Comparison of ENCODE assay signal across 8 cellular contexts in genomic region chrX:18390941-18391538, GRCh38. TPM values are rescaled to one million over a fixed set of nuclear protein-coding genes. Genes with fewer than 3 reads are reported as not detected.
DNase-seq lines count a peak whose midpoint lies in the region; ATAC-seq and TF ChIP-seq lines count a peak whose summit lies in the region.

No MANE protein-coding gene starts in this region.

- H3K9me2 ChIP-seq in hepatocyte (replicated peaks; ENCODE audit: insufficient read depth): no peaks in the 10 kb centered on the region

- 28% methylated on average over 9 of the region's 9 CpGs for WGBS in hepatocyte (ENCODE audit: low lambda C conversion rate, missing lambda C conversion rate)

- H3K4me1 Mint-ChIP-seq in T-helper 2 cell treated with Interferon-gamma antibody and Interleukin-4, amounts not matched to agents 5 μg/mL and 100 μg/mL, for 36 hours (ENCODE audit: low read depth): no peaks in the 10 kb centered on the region

- H3K79me2 ChIP-seq in hepatocyte: no peaks in the 10 kb centered on the region

- H3K27ac ChIP-seq in hepatocyte: no peak overlapping the region

- H3K4me3 Mint-ChIP-seq in T-helper 2 cell treated with Interferon-gamma antibody and Interleukin-4, amounts not matched to agents 5 μg/mL and 100 μg/mL, for 36 hours: no peak overlapping the region

- no peaks in the 10 kb centered on the region for H3K27me3 Mint-ChIP-seq in T-helper 2 cell treated with Interferon-gamma antibody and Interleukin-4, amounts not matched to agents 5 μg/mL and 100 μg/mL, for 36 hours (ENCODE audit: low read depth)

- no peaks in the 10 kb centered on the region for H3K36me3 ChIP-seq in hepatocyte (replicated peaks; ENCODE audit: insufficient read depth, low read depth)

- DNase-seq in GM03348 (ENCODE audit: low spot score) (peak; percentile 50), NCI-H1048 (lab: John Stamatoyannopoulos, UW) (peak; percentile 1), astrocyte of the cerebellum (ENCODE audit: low read depth) (peak; percentile 54), hepatocyte (ENCODE audit: low spot score) (peak; percentile 84), smooth muscle cell of the brain vasculature (ENCODE audit: low read depth, low spot score) (peak; percentile 32)
- DNase-seq in T-helper 2 cell treated with Interferon-gamma antibody and Interleukin-4, amounts not matched to agents 5 μg/mL and 100 μg/mL, for 36 hours (ENCODE audit: low spot score): peak; percentile 6

- no peaks in the 10 kb centered on the region for H3K9me3 ChIP-seq in hepatocyte (ENCODE audit: low read depth)

- H3K4me1 ChIP-seq in hepatocyte (ENCODE audit: insufficient read depth): no peaks in the 10 kb centered on the region

- H3K4me3 ChIP-seq in astrocyte of the cerebellum (ENCODE audit: low read depth, low read length): no peak overlapping the region
- H3K4me3 ChIP-seq in hepatocyte: no peak overlapping the region

- TF ChIP-seq CTCF in astrocyte of the cerebellum (IDR thresholded peaks at IDR 0.05; ENCODE audit: low read depth, low read length, missing control alignments) (peak; percentile 63), hepatocyte (IDR thresholded peaks at IDR 0.05; ENCODE audit: poor library complexity) (peak; percentile 70)

- H3K27ac Mint-ChIP-seq in T-helper 2 cell treated with Interferon-gamma antibody and Interleukin-4, amounts not matched to agents 5 μg/mL and 100 μg/mL, for 36 hours: no peak overlapping the region

- no peaks in the 10 kb centered on the region for H3K36me3 Mint-ChIP-seq in T-helper 2 cell treated with Interferon-gamma antibody and Interleukin-4, amounts not matched to agents 5 μg/mL and 100 μg/mL, for 36 hours (ENCODE audit: low read depth)

- no peaks in the 10 kb centered on the region for H3K27me3 ChIP-seq in hepatocyte

- H4K20me1 ChIP-seq in hepatocyte (ENCODE audit: insufficient read depth, poor library complexity, severe bottlenecking): no peaks in the 10 kb centered on the region

- in situ Hi-C loops in astrocyte of the cerebellum (cut with HindIII; ENCODE audit: low sequenced_read_pairs): no loop called here

- H3K9me3 Mint-ChIP-seq in T-helper 2 cell treated with Interferon-gamma antibody and Interleukin-4, amounts not matched to agents 5 μg/mL and 100 μg/mL, for 36 hours: no peaks in the 10 kb centered on the region

- no peak overlapping the region for H2AFZ ChIP-seq in hepatocyte

- ATAC-seq in HG02642 (IDR thresholded peaks at IDR 0.05; ENCODE audit: poor library complexity, unreplicated experiment): no peak
- ATAC-seq in GM18868 (IDR thresholded peaks at IDR 0.05; ENCODE audit: unreplicated experiment): no peak

- H3K4me2 ChIP-seq in hepatocyte: no peak overlapping the region

RNA-seq across cellular contexts. Expression of gene CDKL5, which starts 34.4 kb away (rescaled TPM):
- 16.9 and 17.7 TPM in 2 replicates for total RNA-seq in hepatocyte
- polyA plus RNA-seq in hepatocyte: 6.5 and 7.6 TPM in 2 replicates

RNA-seq across cellular contexts. Expression of gene SCML2, which starts 36.6 kb away (rescaled TPM):
- 4.5 and 5.7 TPM in 2 replicates for total RNA-seq in hepatocyte
- polyA plus RNA-seq in hepatocyte: 3.6 and 4.8 TPM in 2 replicates

Comparison
In these comparisons a context has a peak if more than half of its experiments do, and no peak if none do; other contexts are left out.
1. DNase-seq: peak in every context shown above with its lines; median percentile 84 in hepatocyte; 54 in astrocyte of the cerebellum; 50 in GM03348; 32 in smooth muscle cell of the brain vasculature; 6 in T-helper 2 cell treated with Interferon-gamma antibody and Interleukin-4, amounts not matched to agents 5 μg/mL and 100 μg/mL, for 36 hours; 1 in NCI-H1048.